In genomic region chr20:36572701-36573102, GRCh38 we compare ENCODE assay signal across 8 cellular contexts.
DNase-seq lines count a peak whose midpoint lies in the region; ATAC-seq and TF ChIP-seq lines count a peak whose summit lies in the region.

No MANE protein-coding gene starts in this region.

- H3K9ac ChIP-seq in ES-I3 (ENCODE audit: low read depth, low read length) = peak overlapping the region; percentile 86

- no peaks in the 10 kb centered on the region for H3K36me3 ChIP-seq in ES-I3 (ENCODE audit: insufficient read depth, low read length)

- peaks cover 16% of the 10 kb centered on the region for H3K36me3 Mint-ChIP-seq in T-helper 1 cell treated with Interleukin-12 subunit alpha and Interleukin-12 subunit beta and Interleukin-4 antibody, amounts not matched to agents 30 μg/mL and 1 μg/mL, for 36 hours (ENCODE audit: low read depth)

- no peak for TF ChIP-seq CTCF in astrocyte of the spinal cord (IDR thresholded peaks at IDR 0.05; ENCODE audit: low read depth, low read length)

- H3K9me3 Mint-ChIP-seq in T-helper 1 cell treated with Interleukin-12 subunit alpha and Interleukin-12 subunit beta and Interleukin-4 antibody, amounts not matched to agents 30 μg/mL and 1 μg/mL, for 36 hours = no peaks in the 10 kb centered on the region

- H3K4me1 Mint-ChIP-seq in T-helper 1 cell treated with Interleukin-12 subunit alpha and Interleukin-12 subunit beta and Interleukin-4 antibody, amounts not matched to agents 30 μg/mL and 1 μg/mL, for 36 hours (ENCODE audit: low read depth) = peaks cover 33% of the 10 kb centered on the region

- H3K4me3 ChIP-seq in astrocyte of the spinal cord (ENCODE audit: low read depth, low read length) = peak overlapping the region; percentile 77

- no peaks in the 10 kb centered on the region for H3K9me3 ChIP-seq in ES-I3 (ENCODE audit: control insufficient read depth, insufficient read depth, low read length)

- H3K4me1 ChIP-seq in ES-I3 (ENCODE audit: insufficient read depth, low read length) = peaks cover 20% of the 10 kb centered on the region; the same call in 1 of the 2 replicates

- H3K27ac Mint-ChIP-seq in T-helper 1 cell treated with Interleukin-12 subunit alpha and Interleukin-12 subunit beta and Interleukin-4 antibody, amounts not matched to agents 30 μg/mL and 1 μg/mL, for 36 hours = peak overlapping the region; percentile 98

- in situ Hi-C loops in astrocyte of the spinal cord (cut with HindIII; ENCODE audit: low sequenced_read_pairs) = no loop called here

- DNase-seq in astrocyte of the spinal cord (ENCODE audit: low read depth, low spot score) (no peak), left kidney (ENCODE audit: low read depth, low spot score) (peak; percentile 60), pons (ENCODE audit: low spot score) (no peak)
- peak in 2 of 3 donors; percentile 49 to 57 for DNase-seq in stimulated activated CD4-positive, alpha-beta T cell treated with anti-CD3 and anti-CD28 coated beads, TNF-alpha, amount 100 ng/mL, for 1 hour (ENCODE audit: low read depth in 3 of 3, low spot score in 1 of 3)

- H3K4me3 Mint-ChIP-seq in T-helper 1 cell treated with Interleukin-12 subunit alpha and Interleukin-12 subunit beta and Interleukin-4 antibody, amounts not matched to agents 30 μg/mL and 1 μg/mL, for 36 hours = peak overlapping the region; percentile 84

- H3K27me3 Mint-ChIP-seq in T-helper 1 cell treated with Interleukin-12 subunit alpha and Interleukin-12 subunit beta and Interleukin-4 antibody, amounts not matched to agents 30 μg/mL and 1 μg/mL, for 36 hours (ENCODE audit: low read depth) = no peaks in the 10 kb centered on the region

- ATAC-seq in HG02840 (IDR thresholded peaks at IDR 0.05; ENCODE audit: low FRiP score, unreplicated experiment) (peak; percentile 4), HG03378 (IDR thresholded peaks at IDR 0.05; ENCODE audit: unreplicated experiment) (no peak)

Comparison
In these comparisons a context has a peak if more than half of its experiments do, and no peak if none do; other contexts are left out.
1. DNase-seq: peak in left kidney (single experiment) and stimulated activated CD4-positive, alpha-beta T cell treated with anti-CD3 and anti-CD28 coated beads, TNF-alpha, amount 100 ng/mL, for 1 hour (2 of 3); none in astrocyte of the spinal cord (single experiment) and pons (single experiment).